In genomic region chr12:1644523-1645438, GRCh38 we compare ENCODE assay signal across 9 cellular contexts. TPM values are rescaled to one million over a fixed set of nuclear protein-coding genes. Genes with fewer than 3 reads are reported as not detected.
DNase-seq lines count a peak whose midpoint lies in the region; FAIRE-seq and TF ChIP-seq lines count a peak whose summit lies in the region.
"Had no signal": no experiment of that assay in that cellular context is flagged by ENCODE, and none has a peak within 500 bp of the region (broad histone marks: within the 10 kb centered on the region; RNA-seq: fewer than 3 reads in every experiment).

No MANE protein-coding gene starts in this region.

- no peaks in the 10 kb centered on the region for H3K27me3 ChIP-seq in tibial nerve

- H3K9ac ChIP-seq in kidney (ENCODE audit: low read length in 2 of 2): no peak overlapping the region

- WGBS in tibial nerve, 2 donors: 19 to 28% methylated on average over 15 of the region's 15 CpGs

- FAIRE-seq in kidney (lab: Jason Lieb, UNC): no peak

- H3K36me3 ChIP-seq in kidney (ENCODE audit: control insufficient read depth in 1 of 2, insufficient read depth in 2 of 2, low read length in 2 of 2) (peaks cover 0 to 3% of the 10 kb centered on the region in 2 donors), tibial nerve (peaks cover 0 to 15% (median 0%) of the 10 kb centered on the region in 3 donors)

- DNase-seq in NCI-H1694 (lab: John Stamatoyannopoulos, UW) (peak; percentile 93), astrocyte of the spinal cord (ENCODE audit: low read depth, low spot score) (peak; percentile 91), kidney (peak; percentile 86), tibial nerve (ENCODE audit: low spot score in 2 of 2) (peak; percentile 64 to 73), AML-193 (lab: John Stamatoyannopoulos, UW) (no peak), ACHN (no peak), cortex of kidney (lab: John Stamatoyannopoulos, UW) (no peak), NK-92 (lab: John Stamatoyannopoulos, UW; ENCODE audit: unreplicated experiment) (no peak)

- H3K4me3 ChIP-seq in astrocyte of the spinal cord (ENCODE audit: low read depth, low read length) (no peak overlapping the region), kidney (ENCODE audit: low read length in 2 of 2) (no peak overlapping the region), tibial nerve (no peak overlapping the region)

- TF ChIP-seq CTCF in astrocyte of the spinal cord (IDR thresholded peaks at IDR 0.05; ENCODE audit: low read depth, low read length) (no peak), kidney (IDR thresholded peaks at IDR 0.05; ENCODE audit: borderline replicate concordance, extremely low read depth, insufficient read depth) (no peak), tibial nerve (IDR thresholded peaks at IDR 0.05) (no peak)

- no peak for TF ChIP-seq POLR2A in tibial nerve (IDR thresholded peaks at IDR 0.05)

- TF ChIP-seq EP300 in tibial nerve (IDR thresholded peaks at IDR 0.05): peak in 1 of 2 donors; percentile 42

- no peaks in the 10 kb centered on the region for H3K9me3 ChIP-seq in kidney (ENCODE audit: control insufficient read depth in 1 of 2, low read length in 2 of 2)
- H3K9me3 ChIP-seq in tibial nerve: no peaks in the 10 kb centered on the region

- in situ Hi-C loops in astrocyte of the spinal cord (cut with HindIII; ENCODE audit: low sequenced_read_pairs) (no loop called here), ACHN (cut with HindIII; ENCODE audit: low pct_ligation_motif_present, low pct_unique_long_range_greater_than_20kb, low sequenced_read_pairs) (no loop called here)

- no peak overlapping the region for H3K27ac ChIP-seq in kidney (ENCODE audit: low read depth in 2 of 2, low read length in 2 of 2)
- H3K27ac ChIP-seq in tibial nerve: peak overlapping the region; percentile 46 to 84 (median 75)
- H3K27ac ChIP-seq: VCaP had no signal

- H3K4me1 ChIP-seq in kidney (ENCODE audit: control insufficient read depth in 1 of 2, insufficient read depth in 1 of 2, low read depth in 1 of 2, low read length in 2 of 2) (peaks cover 0 to 3% of the 10 kb centered on the region in 2 donors), tibial nerve (peaks cover 0 to 24% (median 14%) of the 10 kb centered on the region in 4 donors)

- intact Hi-C loops in kidney (cut with DNase I): loop anchor here (10.0 kb wide), 1 partner anchor 290 kb away; no protein-coding TSS in a partner anchor

RNA-seq across cellular contexts. Expression of gene WNT5B, which starts 15.8 kb away (rescaled TPM):
- total RNA-seq in kidney (4.8 TPM), tibial nerve (10 to 100 TPM; 11.7 to 34.1 (median 17.6) TPM)
- polyA plus RNA-seq in kidney (ENCODE audit: insufficient read depth, low read depth, low replicate concordance): 3.4 TPM

RNA-seq across cellular contexts. Expression of gene ADIPOR2, which starts 46.1 kb away (rescaled TPM):
- 50.0 TPM for total RNA-seq in kidney
- polyA plus RNA-seq in kidney (ENCODE audit: insufficient read depth, low read depth, low replicate concordance): 26.7 TPM
- total RNA-seq in tibial nerve: 100 to 1,000 TPM in 1 of 4 donors, 10 to 100 TPM in 3; 66.6 to 123 (median 72.1) TPM

RNA-seq across cellular contexts. Expression of gene FBXL14, which starts 50.4 kb away (rescaled TPM):
- total RNA-seq in kidney: 17.9 TPM
- polyA plus RNA-seq in kidney (ENCODE audit: insufficient read depth, low read depth, low replicate concordance): 5.3 TPM
- 10 to 100 TPM; 11.7 to 21.4 (median 17.3) TPM for total RNA-seq in tibial nerve

Comparison
In these comparisons a context has a peak if more than half of its experiments do, and no peak if none do; other contexts are left out.
1. DNase-seq: peak in NCI-H1694 (single experiment), astrocyte of the spinal cord (single experiment), kidney (single experiment) and tibial nerve (2 of 2); none in AML-193 (0 of 2), ACHN (single experiment), cortex of kidney (single experiment) and NK-92 (single experiment).
2. H3K27ac ChIP-seq: peak in tibial nerve (4 of 4); none in kidney (0 of 2).